1 cellular context compared by ENCODE assay signal in the genomic region with DNA sequence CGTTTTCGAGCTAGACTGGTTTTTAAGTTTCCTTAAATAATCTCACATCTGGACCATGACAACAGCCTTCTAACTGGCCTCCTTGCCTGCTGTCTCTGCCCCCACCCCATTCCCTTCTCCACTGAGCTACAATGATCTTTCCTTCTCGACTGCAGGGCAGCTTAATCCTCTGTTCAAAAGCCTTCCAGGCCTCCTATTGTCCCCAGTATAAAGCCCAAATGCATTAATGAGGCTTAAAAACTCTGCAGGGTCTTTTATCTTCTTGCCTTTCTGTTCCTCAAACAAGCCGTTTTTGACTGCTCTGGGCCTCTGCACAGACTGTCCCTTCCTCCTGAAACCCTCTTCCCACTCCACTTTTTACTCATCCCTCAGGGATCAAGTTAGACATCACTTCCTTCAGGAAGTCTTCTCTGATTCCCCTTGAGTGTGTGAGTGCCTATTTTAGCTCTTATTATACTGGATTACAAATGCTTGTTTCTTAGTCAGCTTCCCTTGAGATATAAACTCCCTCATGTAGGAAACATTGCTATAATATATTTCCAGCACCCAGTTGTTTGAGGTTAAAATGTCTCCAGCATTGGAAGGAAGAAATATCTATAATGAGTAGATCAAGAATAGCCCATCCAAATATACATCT.
TF ChIP-seq lines count a peak whose summit lies in the region.

No MANE protein-coding gene starts in this region.

TF ChIP-seq in GM23338, 12 proteins besides CTCF, POLR2A, EP300 and RAD21:
- TF ChIP-seq, protein P1, sequence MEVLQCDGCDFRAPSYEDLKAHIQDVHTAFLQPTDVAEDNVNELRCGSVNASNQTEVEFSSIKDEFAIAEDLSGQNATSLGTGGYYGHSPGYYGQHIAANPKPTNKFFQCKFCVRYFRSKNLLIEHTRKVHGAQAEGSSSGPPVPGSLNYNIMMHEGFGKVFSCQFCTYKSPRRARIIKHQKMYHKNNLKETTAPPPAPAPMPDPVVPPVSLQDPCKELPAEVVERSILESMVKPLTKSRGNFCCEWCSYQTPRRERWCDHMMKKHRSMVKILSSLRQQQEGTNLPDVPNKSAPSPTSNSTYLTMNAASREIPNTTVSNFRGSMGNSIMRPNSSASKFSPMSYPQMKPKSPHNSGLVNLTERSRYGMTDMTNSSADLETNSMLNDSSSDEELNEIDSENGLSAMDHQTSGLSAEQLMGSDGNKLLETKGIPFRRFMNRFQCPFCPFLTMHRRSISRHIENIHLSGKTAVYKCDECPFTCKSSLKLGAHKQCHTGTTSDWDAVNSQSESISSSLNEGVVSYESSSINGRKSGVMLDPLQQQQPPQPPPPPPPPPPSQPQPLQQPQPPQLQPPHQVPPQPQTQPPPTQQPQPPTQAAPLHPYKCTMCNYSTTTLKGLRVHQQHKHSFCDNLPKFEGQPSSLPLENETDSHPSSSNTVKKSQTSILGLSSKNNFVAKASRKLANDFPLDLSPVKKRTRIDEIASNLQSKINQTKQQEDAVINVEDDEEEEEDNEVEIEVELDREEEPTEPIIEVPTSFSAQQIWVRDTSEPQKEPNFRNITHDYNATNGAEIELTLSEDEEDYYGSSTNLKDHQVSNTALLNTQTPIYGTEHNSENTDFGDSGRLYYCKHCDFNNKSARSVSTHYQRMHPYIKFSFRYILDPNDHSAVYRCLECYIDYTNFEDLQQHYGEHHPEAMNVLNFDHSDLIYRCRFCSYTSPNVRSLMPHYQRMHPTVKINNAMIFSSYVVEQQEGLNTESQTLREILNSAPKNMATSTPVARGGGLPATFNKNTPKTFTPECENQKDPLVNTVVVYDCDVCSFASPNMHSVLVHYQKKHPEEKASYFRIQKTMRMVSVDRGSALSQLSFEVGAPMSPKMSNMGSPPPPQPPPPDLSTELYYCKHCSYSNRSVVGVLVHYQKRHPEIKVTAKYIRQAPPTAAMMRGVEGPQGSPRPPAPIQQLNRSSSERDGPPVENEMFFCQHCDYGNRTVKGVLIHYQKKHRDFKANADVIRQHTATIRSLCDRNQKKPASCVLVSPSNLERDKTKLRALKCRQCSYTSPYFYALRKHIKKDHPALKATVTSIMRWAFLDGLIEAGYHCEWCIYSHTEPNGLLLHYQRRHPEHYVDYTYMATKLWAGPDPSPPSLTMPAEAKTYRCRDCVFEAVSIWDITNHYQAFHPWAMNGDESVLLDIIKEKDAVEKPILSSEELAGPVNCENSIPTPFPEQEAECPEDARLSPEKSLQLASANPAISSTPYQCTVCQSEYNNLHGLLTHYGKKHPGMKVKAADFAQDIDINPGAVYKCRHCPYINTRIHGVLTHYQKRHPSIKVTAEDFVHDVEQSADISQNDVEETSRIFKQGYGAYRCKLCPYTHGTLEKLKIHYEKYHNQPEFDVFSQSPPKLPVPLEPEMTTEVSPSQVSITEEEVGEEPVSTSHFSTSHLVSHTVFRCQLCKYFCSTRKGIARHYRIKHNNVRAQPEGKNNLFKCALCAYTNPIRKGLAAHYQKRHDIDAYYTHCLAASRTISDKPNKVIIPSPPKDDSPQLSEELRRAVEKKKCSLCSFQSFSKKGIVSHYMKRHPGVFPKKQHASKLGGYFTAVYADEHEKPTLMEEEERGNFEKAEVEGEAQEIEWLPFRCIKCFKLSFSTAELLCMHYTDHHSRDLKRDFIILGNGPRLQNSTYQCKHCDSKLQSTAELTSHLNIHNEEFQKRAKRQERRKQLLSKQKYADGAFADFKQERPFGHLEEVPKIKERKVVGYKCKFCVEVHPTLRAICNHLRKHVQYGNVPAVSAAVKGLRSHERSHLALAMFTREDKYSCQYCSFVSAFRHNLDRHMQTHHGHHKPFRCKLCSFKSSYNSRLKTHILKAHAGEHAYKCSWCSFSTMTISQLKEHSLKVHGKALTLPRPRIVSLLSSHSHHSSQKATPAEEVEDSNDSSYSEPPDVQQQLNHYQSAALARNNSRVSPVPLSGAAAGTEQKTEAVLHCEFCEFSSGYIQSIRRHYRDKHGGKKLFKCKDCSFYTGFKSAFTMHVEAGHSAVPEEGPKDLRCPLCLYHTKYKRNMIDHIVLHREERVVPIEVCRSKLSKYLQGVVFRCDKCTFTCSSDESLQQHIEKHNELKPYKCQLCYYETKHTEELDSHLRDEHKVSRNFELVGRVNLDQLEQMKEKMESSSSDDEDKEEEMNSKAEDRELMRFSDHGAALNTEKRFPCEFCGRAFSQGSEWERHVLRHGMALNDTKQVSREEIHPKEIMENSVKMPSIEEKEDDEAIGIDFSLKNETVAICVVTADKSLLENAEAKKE (CRISPR knock-in tag; IDR thresholded peaks at IDR 0.05): peak; percentile 78; the same call in 1 of the 2 replicates
- no peak for TF ChIP-seq CREB1 (CRISPR knock-in tag; IDR thresholded peaks at IDR 0.05; ENCODE audit: low read depth)
